In genomic region chr1:27154991-27155781, GRCh38 we compare ENCODE assay signal across 1 cellular context.
TF ChIP-seq lines count a peak whose summit lies in the region.

TSS of gene SLC9A1 (minus strand) at chr1:27155125. CDS start at chr1:27154334, 791 bp downstream.

TF ChIP-seq in WTC11, 78 proteins besides CTCF, POLR2A, EP300 and RAD21 (continued from another document):
- TF ChIP-seq FOXP4 (CRISPR knock-in tag; IDR thresholded peaks at IDR 0.05): peak; percentile 85
- TF ChIP-seq RORB (CRISPR knock-in tag; IDR thresholded peaks at IDR 0.05): peak; percentile 78; the same call in 1 of the 2 replicates
- TF ChIP-seq, protein P1, sequence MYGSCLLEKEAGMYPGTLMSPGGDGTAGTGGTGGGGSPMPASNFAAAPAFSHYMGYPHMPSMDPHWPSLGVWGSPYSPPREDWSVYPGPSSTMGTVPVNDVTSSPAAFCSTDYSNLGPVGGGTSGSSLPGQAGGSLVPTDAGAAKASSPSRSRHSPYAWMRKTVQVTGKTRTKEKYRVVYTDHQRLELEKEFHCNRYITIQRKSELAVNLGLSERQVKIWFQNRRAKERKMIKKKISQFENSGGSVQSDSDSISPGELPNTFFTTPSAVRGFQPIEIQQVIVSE (CRISPR knock-in tag; IDR thresholded peaks at IDR 0.05; ENCODE audit: borderline replicate concordance): peak; percentile 60; the same call in 1 of the 2 replicates
- no peak; the same call in none of the 2 replicates for TF ChIP-seq CREB1 (CRISPR knock-in tag; IDR thresholded peaks at IDR 0.05)
- no peak for TF ChIP-seq ARID4B (CRISPR knock-in tag; IDR thresholded peaks at IDR 0.05; ENCODE audit: borderline replicate concordance)
- TF ChIP-seq, protein P2, sequence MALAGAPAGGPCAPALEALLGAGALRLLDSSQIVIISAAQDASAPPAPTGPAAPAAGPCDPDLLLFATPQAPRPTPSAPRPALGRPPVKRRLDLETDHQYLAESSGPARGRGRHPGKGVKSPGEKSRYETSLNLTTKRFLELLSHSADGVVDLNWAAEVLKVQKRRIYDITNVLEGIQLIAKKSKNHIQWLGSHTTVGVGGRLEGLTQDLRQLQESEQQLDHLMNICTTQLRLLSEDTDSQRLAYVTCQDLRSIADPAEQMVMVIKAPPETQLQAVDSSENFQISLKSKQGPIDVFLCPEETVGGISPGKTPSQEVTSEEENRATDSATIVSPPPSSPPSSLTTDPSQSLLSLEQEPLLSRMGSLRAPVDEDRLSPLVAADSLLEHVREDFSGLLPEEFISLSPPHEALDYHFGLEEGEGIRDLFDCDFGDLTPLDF (CRISPR knock-in tag; IDR thresholded peaks at IDR 0.05): 0 out of 2 replicates have a peak, but pooled peaks have one; percentile 75
- peak; percentile 78; the same call in 1 of the 2 replicates for TF ChIP-seq ZMAT4 (CRISPR knock-in tag; IDR thresholded peaks at IDR 0.05)
- no peak for TF ChIP-seq NFYB (CRISPR knock-in tag; conservative IDR thresholded peaks at IDR 0.05; ENCODE audit: low read depth)
- TF ChIP-seq OVOL2 (CRISPR knock-in tag; IDR thresholded peaks at IDR 0.05; ENCODE audit: borderline replicate concordance): peak; percentile 62; the same call in 1 of the 2 replicates
- TF ChIP-seq SOX15 (CRISPR knock-in tag; IDR thresholded peaks at IDR 0.05): 0 out of 2 replicates have a peak, but pooled peaks have one; percentile 51
- TF ChIP-seq EMX1 (CRISPR knock-in tag; IDR thresholded peaks at IDR 0.05): peak; percentile 86
- TF ChIP-seq, protein P3, sequence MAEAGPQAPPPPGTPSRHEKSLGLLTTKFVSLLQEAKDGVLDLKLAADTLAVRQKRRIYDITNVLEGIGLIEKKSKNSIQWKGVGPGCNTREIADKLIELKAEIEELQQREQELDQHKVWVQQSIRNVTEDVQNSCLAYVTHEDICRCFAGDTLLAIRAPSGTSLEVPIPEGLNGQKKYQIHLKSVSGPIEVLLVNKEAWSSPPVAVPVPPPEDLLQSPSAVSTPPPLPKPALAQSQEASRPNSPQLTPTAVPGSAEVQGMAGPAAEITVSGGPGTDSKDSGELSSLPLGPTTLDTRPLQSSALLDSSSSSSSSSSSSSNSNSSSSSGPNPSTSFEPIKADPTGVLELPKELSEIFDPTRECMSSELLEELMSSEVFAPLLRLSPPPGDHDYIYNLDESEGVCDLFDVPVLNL (CRISPR knock-in tag; IDR thresholded peaks at IDR 0.05; ENCODE audit: borderline replicate concordance, low read depth): no peak; the same call in 1 of the 2 replicates
- TF ChIP-seq CREM (CRISPR knock-in tag; IDR thresholded peaks at IDR 0.05): peak; percentile 84
- no peak; the same call in 1 of the 2 replicates for TF ChIP-seq CBFB (CRISPR knock-in tag; IDR thresholded peaks at IDR 0.05; ENCODE audit: low read depth)
- TF ChIP-seq SMAD4 (CRISPR knock-in tag; IDR thresholded peaks at IDR 0.05): 0 out of 2 replicates have a peak, but pooled peaks have one; percentile 35
- TF ChIP-seq, protein P4, sequence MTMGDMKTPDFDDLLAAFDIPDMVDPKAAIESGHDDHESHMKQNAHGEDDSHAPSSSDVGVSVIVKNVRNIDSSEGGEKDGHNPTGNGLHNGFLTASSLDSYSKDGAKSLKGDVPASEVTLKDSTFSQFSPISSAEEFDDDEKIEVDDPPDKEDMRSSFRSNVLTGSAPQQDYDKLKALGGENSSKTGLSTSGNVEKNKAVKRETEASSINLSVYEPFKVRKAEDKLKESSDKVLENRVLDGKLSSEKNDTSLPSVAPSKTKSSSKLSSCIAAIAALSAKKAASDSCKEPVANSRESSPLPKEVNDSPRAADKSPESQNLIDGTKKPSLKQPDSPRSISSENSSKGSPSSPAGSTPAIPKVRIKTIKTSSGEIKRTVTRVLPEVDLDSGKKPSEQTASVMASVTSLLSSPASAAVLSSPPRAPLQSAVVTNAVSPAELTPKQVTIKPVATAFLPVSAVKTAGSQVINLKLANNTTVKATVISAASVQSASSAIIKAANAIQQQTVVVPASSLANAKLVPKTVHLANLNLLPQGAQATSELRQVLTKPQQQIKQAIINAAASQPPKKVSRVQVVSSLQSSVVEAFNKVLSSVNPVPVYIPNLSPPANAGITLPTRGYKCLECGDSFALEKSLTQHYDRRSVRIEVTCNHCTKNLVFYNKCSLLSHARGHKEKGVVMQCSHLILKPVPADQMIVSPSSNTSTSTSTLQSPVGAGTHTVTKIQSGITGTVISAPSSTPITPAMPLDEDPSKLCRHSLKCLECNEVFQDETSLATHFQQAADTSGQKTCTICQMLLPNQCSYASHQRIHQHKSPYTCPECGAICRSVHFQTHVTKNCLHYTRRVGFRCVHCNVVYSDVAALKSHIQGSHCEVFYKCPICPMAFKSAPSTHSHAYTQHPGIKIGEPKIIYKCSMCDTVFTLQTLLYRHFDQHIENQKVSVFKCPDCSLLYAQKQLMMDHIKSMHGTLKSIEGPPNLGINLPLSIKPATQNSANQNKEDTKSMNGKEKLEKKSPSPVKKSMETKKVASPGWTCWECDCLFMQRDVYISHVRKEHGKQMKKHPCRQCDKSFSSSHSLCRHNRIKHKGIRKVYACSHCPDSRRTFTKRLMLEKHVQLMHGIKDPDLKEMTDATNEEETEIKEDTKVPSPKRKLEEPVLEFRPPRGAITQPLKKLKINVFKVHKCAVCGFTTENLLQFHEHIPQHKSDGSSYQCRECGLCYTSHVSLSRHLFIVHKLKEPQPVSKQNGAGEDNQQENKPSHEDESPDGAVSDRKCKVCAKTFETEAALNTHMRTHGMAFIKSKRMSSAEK (CRISPR knock-in tag; IDR thresholded peaks at IDR 0.05; ENCODE audit: borderline replicate concordance): 0 out of 2 replicates have a peak, but pooled peaks have one; percentile 50
- no peak for TF ChIP-seq NR1H2 (CRISPR knock-in tag; IDR thresholded peaks at IDR 0.05)
TF ChIP-seq in WTC11: peak in this region for 35.
